1 cellular context compared by ENCODE assay signal in the genomic region with DNA sequence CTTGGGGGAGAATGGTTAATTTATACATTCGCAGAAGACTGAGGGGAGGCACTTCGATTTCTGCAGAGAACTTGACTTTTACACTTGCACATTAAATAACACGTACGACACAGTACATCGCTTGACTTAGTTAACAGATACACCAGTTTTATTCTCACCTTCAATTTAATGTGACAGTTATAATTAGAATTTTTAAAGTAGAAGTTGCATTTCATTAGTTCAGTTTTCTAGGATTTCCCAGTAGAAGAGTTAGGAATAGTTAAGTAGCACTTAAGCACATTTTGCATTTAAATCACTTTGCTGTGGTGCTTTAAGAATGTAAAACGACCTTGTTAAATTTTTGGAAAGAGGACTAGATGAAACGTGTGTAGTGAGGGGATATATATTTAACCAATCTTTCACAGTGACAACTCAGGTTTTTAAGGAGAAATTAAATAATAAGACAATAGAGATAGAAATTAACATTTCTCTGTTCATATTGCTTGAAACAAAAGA.
TF ChIP-seq lines count a peak whose summit lies in the region.

No MANE protein-coding gene starts in this region.

TF ChIP-seq in IMR-90, 13 proteins besides CTCF, POLR2A, EP300 and RAD21 (continued from another document):
- TF ChIP-seq NFE2L2 (IDR thresholded peaks at IDR 0.05; ENCODE audit: low read depth, low read length) (no peak), RCOR1 (IDR thresholded peaks at IDR 0.05; ENCODE audit: insufficient replicate concordance, low read length) (no peak), MAZ (IDR thresholded peaks at IDR 0.05; ENCODE audit: borderline replicate concordance, low read depth, low read length) (no peak), MXI1 (IDR thresholded peaks at IDR 0.05; ENCODE audit: borderline replicate concordance, low read depth, low read length) (no peak), FOS (IDR thresholded peaks at IDR 0.05; ENCODE audit: low read depth, low read length) (no peak), MAFK (IDR thresholded peaks at IDR 0.05; ENCODE audit: low read depth, low read length) (no peak), CHD1 (IDR thresholded peaks at IDR 0.05; ENCODE audit: low read depth, low read length) (no peak), CEBPB (IDR thresholded peaks at IDR 0.05; ENCODE audit: low read depth, low read length) (no peak)
- TF ChIP-seq, protein P1, sequence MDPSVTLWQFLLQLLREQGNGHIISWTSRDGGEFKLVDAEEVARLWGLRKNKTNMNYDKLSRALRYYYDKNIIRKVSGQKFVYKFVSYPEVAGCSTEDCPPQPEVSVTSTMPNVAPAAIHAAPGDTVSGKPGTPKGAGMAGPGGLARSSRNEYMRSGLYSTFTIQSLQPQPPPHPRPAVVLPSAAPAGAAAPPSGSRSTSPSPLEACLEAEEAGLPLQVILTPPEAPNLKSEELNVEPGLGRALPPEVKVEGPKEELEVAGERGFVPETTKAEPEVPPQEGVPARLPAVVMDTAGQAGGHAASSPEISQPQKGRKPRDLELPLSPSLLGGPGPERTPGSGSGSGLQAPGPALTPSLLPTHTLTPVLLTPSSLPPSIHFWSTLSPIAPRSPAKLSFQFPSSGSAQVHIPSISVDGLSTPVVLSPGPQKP (IDR thresholded peaks at IDR 0.05; ENCODE audit: borderline replicate concordance, low read depth, low read length), result no peak
